8 cellular contexts compared by ENCODE assay signal in the genomic region with DNA sequence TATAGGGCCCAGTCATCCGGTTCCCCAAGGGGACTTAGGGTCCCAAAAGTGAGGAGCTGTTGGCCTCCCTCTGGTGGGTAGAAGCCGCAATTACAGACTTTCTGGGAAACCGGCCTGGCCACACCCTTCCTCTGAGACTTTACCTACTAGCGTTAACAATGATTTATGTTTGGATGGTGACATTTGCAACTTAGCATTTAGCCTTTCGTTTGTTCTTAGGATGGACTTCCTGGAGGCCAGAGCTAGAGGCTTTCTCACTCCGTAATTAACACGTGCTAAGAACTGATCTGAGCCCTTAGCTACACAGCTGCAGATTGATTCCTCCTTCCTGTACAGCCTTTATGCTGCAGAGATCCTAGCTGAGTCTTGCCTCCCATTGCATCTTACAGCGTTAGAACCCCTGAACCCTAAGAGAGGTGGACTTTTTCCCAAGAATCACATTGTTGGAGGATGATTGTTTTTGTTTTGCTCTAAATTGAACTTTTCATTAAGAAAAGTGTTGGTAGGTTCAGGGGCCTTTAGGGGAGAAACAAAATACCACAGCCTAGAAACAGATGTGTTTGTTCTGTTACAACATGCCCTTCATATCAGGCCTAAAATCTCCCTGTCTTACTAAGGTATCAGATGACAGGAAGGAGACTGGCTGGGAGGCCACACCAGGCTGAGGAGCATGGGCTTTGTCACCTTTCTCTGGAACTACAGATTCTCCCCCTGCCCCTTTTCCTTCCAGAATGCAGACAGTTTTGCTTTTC. TPM values are rescaled to one million over a fixed set of nuclear protein-coding genes. Genes with fewer than 3 reads are reported as not detected.
DNase-seq lines count a peak whose midpoint lies in the region; ATAC-seq and TF ChIP-seq lines count a peak whose summit lies in the region.

No MANE protein-coding gene starts in this region.

- in situ Hi-C loops in IMR-90 (cut with MboI; ENCODE audit: low sequenced_read_pairs), result no loop called here

- no peak overlapping the region for H2BK20ac ChIP-seq in IMR-90 (ENCODE audit: low read depth, low read length)

- H4K20me1 ChIP-seq in IMR-90 (ENCODE audit: insufficient read depth, low read length) (peaks cover 27% of the 10 kb centered on the region), SK-N-SH (ENCODE audit: insufficient read depth) (peaks cover 18% of the 10 kb centered on the region)

- H2BK15ac ChIP-seq in IMR-90 (ENCODE audit: low read depth, low read length), result peak overlapping the region; percentile 32; the same call in 1 of the 3 replicates

- H4K5ac ChIP-seq in IMR-90 (ENCODE audit: low read depth, low read length), result peak overlapping the region; percentile 85

- peaks cover 25% of the 10 kb centered on the region for H3K36me3 ChIP-seq in IMR-90 (ENCODE audit: control insufficient read depth, insufficient read depth, low read length)
- peaks cover 30 to 39% of the 10 kb centered on the region in 2 experiments for H3K36me3 ChIP-seq in SK-N-SH (replicated peaks in 1 of 2; ENCODE audit: control insufficient read depth in 1 of 2, insufficient read depth in 2 of 2, low read length in 1 of 2)
- peaks cover 26% of the 10 kb centered on the region for H3K36me3 ChIP-seq in right atrium auricular region
- peaks cover 41% of the 10 kb centered on the region for H3K36me3 ChIP-seq in skeletal muscle satellite cell (ENCODE audit: insufficient read depth, low read length)

- peak overlapping the region; percentile 99 for H3K4me3 Mint-ChIP-seq in activated naive CD8-positive, alpha-beta T cell

- TF ChIP-seq RAD21 in IMR-90 (IDR thresholded peaks at IDR 0.05; ENCODE audit: low read length), result peak; percentile 38; the same call in 1 of the 2 replicates
- TF ChIP-seq RAD21 in SK-N-SH (IDR thresholded peaks at IDR 0.05; ENCODE audit: low read length), result no peak

- peak overlapping the region; percentile 89 for H3K23ac ChIP-seq in IMR-90 (ENCODE audit: low read depth, low read length)

- peaks cover 54% of the 10 kb centered on the region for H3F3A ChIP-seq in SK-N-SH (replicated peaks; ENCODE audit: insufficient read depth)

- POLR2A ChIA-PET in IMR-90 (lab: Charles Lee; ENCODE audit: unreplicated experiment) (interaction anchor here (0.6 to 1.5 kb wide), 2 partner anchors 13 to 1831 kb away, joined by 3 read pairs; no protein-coding TSS in a partner anchor), SK-N-SH (lab: Yijun Ruan, JAX) (no interaction called here)

- peaks cover 3% of the 10 kb centered on the region; the same call in 1 of the 2 replicates for H3K9me1 ChIP-seq in IMR-90 (ENCODE audit: insufficient read depth, low read length)

- H3K4me3 ChIP-seq in IMR-90 (ENCODE audit: insufficient read depth, low read depth, low read length) (peak overlapping the region; percentile 77), SK-N-SH (ENCODE audit: low read depth in 2 of 2, low read length in 1 of 2) (peak overlapping the region; percentile 69 to 91; a peak in 3 of 4 replicates), right atrium auricular region (peak overlapping the region; percentile 63 to 70), skeletal muscle satellite cell (ENCODE audit: low read length) (peak overlapping the region; percentile 96)

- no peak overlapping the region for H2AFZ ChIP-seq in IMR-90 (replicated peaks; ENCODE audit: low read length, poor library complexity)
- H2AFZ ChIP-seq in SK-N-SH (ENCODE audit: low read depth), result peak overlapping the region; percentile 25; the same call in 1 of the 2 replicates

- H3K9me3 Mint-ChIP-seq in activated naive CD8-positive, alpha-beta T cell (ENCODE audit: low read depth), result no peaks in the 10 kb centered on the region

- ATAC-seq in GM19035 (IDR thresholded peaks at IDR 0.05; ENCODE audit: unreplicated experiment), result peak; percentile 55
- peak; percentile 35 for ATAC-seq in IMR-90 (ENCODE audit: low read depth)

- H3K27ac ChIP-seq in IMR-90 (ENCODE audit: insufficient read depth, low read length) (peak overlapping the region; percentile 97), SK-N-SH (ENCODE audit: low read depth in 2 of 2, low read length in 1 of 2) (peak overlapping the region; percentile 93 to 94), right atrium auricular region (peak overlapping the region; percentile 80 to 98)

- TF ChIP-seq CTCF in IMR-90 (conservative IDR thresholded peaks at IDR 0.05; ENCODE audit: low read depth, low read length) (peak; percentile 60), SK-N-SH (IDR thresholded peaks at IDR 0.05) (peak; percentile 81), right atrium auricular region (IDR thresholded peaks at IDR 0.05) (peak; percentile 60 to 75)

- H3K4ac ChIP-seq in IMR-90 (ENCODE audit: low read depth, low read length), result peak overlapping the region; percentile 82

- peak overlapping the region; percentile 15; the same call in 1 of the 2 replicates for H2BK120ac ChIP-seq in IMR-90 (ENCODE audit: low read depth, low read length)

- H3K9ac ChIP-seq in IMR-90 (ENCODE audit: low read depth, low read length) (peak overlapping the region; percentile 98), SK-N-SH (peak overlapping the region; percentile 99), skeletal muscle satellite cell (ENCODE audit: low read depth, low read length) (peak overlapping the region; percentile 100)

- peak overlapping the region; percentile 45; the same call in 1 of the 2 replicates for H2AK5ac ChIP-seq in IMR-90 (ENCODE audit: low read depth, low read length)

- H4K8ac ChIP-seq in IMR-90 (ENCODE audit: low read depth in 2 of 2, low read length in 2 of 2), result peak overlapping the region; percentile 79 to 95

- H2AK9ac ChIP-seq in IMR-90 (replicated peaks; ENCODE audit: low read depth, low read length, poor library complexity), result peak overlapping the region; percentile 82

- peak overlapping the region; percentile 99 for H3K56ac ChIP-seq in IMR-90 (ENCODE audit: extremely low read depth, insufficient read depth, low read length)

- peaks cover 11% of the 10 kb centered on the region for H3K36me3 Mint-ChIP-seq in activated naive CD8-positive, alpha-beta T cell

- CTCF ChIA-PET in IMR-90 (lab: Yijun Ruan, JAX) (interaction anchor here (1.0 to 1.4 kb wide), 3 partner anchors 11 to 18 kb away, joined by 3 to 5 read pairs (median 4); no protein-coding TSS in a partner anchor), SK-N-SH (lab: Yijun Ruan, JAX) (interaction anchor here (0.7 to 2.8 kb wide), 15 partner anchors 10 to 424 kb away, joined by 3 to 13 read pairs (median 4); no protein-coding TSS in a partner anchor)

- TF ChIP-seq EP300 in SK-N-SH (IDR thresholded peaks at IDR 0.05; ENCODE audit: borderline replicate concordance in 1 of 2, low read depth in 1 of 2, low read length in 1 of 2), result no peak; a peak in 1 of 4 replicates

- peaks cover 44% of the 10 kb centered on the region for H3K4me1 Mint-ChIP-seq in activated naive CD8-positive, alpha-beta T cell (ENCODE audit: low read depth)

- dilution Hi-C loops in IMR-90 (cut with HindIII; ENCODE audit: low sequenced_read_pairs, unreplicated experiment), result no loop called here

- H3K27me3 Mint-ChIP-seq in activated naive CD8-positive, alpha-beta T cell, result no peaks in the 10 kb centered on the region

- WGBS in IMR-90 (ENCODE audit: extremely low coverage in 2 of 2, insufficient read length in 1 of 2), 2 experiments, result 44% methylated on average over 3 of the region's 8 CpGs; no CpG with 5 or more reads in 1 of the 2 experiments
- 3% methylated on average over 8 of the region's 8 CpGs for WGBS in SK-N-SH (ENCODE audit: low lambda C conversion rate)

- H3K27me3 ChIP-seq in IMR-90 (ENCODE audit: control insufficient read depth, insufficient read depth, low read length) (peaks cover 2% of the 10 kb centered on the region), SK-N-SH (ENCODE audit: insufficient read depth) (peaks cover 8% of the 10 kb centered on the region; the same call in 1 of the 2 replicates), right atrium auricular region (no peaks in the 10 kb centered on the region), skeletal muscle satellite cell (ENCODE audit: control insufficient read depth, insufficient read depth, low read length) (peaks cover 4% of the 10 kb centered on the region)

- H3K4me2 ChIP-seq in IMR-90 (ENCODE audit: low read depth, low read length) (peak overlapping the region; percentile 96), SK-N-SH (peak overlapping the region; percentile 88), skeletal muscle satellite cell (ENCODE audit: low read length) (peak overlapping the region; percentile 85)

- H3K9me3 ChIP-seq in IMR-90 (ENCODE audit: control insufficient read depth, insufficient read depth, low read length) (no peaks in the 10 kb centered on the region), SK-N-SH (no peaks in the 10 kb centered on the region), right atrium auricular region (no peaks in the 10 kb centered on the region), skeletal muscle satellite cell (replicated peaks; ENCODE audit: low read length) (no peaks in the 10 kb centered on the region)

- H3K79me2 ChIP-seq in SK-N-SH (ENCODE audit: insufficient read depth), result peaks cover 49% of the 10 kb centered on the region

- peak; percentile 72 for DNase-seq in AG20443 (ENCODE audit: low spot score)
- DNase-seq in IMR-90, result peak; percentile 59
- peak; percentile 49 for DNase-seq in SK-N-SH
- peak; percentile 68 for DNase-seq in right atrium auricular region (ENCODE audit: low spot score)
- DNase-seq in NCI-H128 (lab: John Stamatoyannopoulos, UW; ENCODE audit: unreplicated experiment), result no peak

- peak overlapping the region; percentile 73 for H3K18ac ChIP-seq in IMR-90 (ENCODE audit: low read depth, low read length)

- H3K79me1 ChIP-seq in IMR-90 (ENCODE audit: low read depth in 1 of 2, low read length in 2 of 2), result peaks cover 20 to 33% of the 10 kb centered on the region in 2 experiments

- peaks cover 8% of the 10 kb centered on the region for H3K4me1 ChIP-seq in IMR-90 (ENCODE audit: control insufficient read depth, insufficient read depth, low read length)
- H3K4me1 ChIP-seq in SK-N-SH (ENCODE audit: control insufficient read depth in 1 of 2, insufficient read depth in 2 of 2, low read depth in 1 of 2, low read length in 1 of 2), result peaks cover 12 to 22% of the 10 kb centered on the region in 2 experiments; a peak in 2 of 4 replicates
- peaks cover 0 to 29% of the 10 kb centered on the region in 2 donors for H3K4me1 ChIP-seq in right atrium auricular region
- peaks cover 24% of the 10 kb centered on the region for H3K4me1 ChIP-seq in skeletal muscle satellite cell (ENCODE audit: control insufficient read depth, insufficient read depth, low read length)

- no peaks in the 10 kb centered on the region for H3K9me2 ChIP-seq in SK-N-SH

- intact Hi-C loops in IMR-90 (cut with micrococcal nuclease), result no loop called here

- peak overlapping the region; percentile 99 for H3K14ac ChIP-seq in IMR-90 (replicated peaks; ENCODE audit: low read depth, low read length)

- H3K27ac Mint-ChIP-seq in activated naive CD8-positive, alpha-beta T cell, result peak overlapping the region; percentile 94

- peak overlapping the region; percentile 65 for H4K91ac ChIP-seq in IMR-90 (ENCODE audit: insufficient read depth, low read depth, low read length)

- BruUV-seq in IMR-90 (replicated peaks; lab: Mats Ljungman, UMichigan), result no TSS peak

- no peak; the same call in 1 of the 2 replicates for TF ChIP-seq POLR2A in IMR-90 (IDR thresholded peaks at IDR 0.05; ENCODE audit: low read depth, low read length)

- H2BK5ac ChIP-seq in IMR-90 (ENCODE audit: low read depth, low read length, poor library complexity, severe bottlenecking), result peak overlapping the region; percentile 90

RNA-seq across cellular contexts. Expression of a gene that starts 2.0 kb away (rescaled TPM):
- 117 and 167 TPM in 2 replicates for total RNA-seq in IMR-90 (2012; rRNA removed)
- 1,354 and 1,402 TPM in 2 replicates for polyA plus RNA-seq in IMR-90 (2012; rRNA removed)
- 1,239 and 1,683 TPM in 2 replicates for polyA plus RNA-seq in IMR-90 (2012; cell fraction: cytosol; rRNA removed)
- 148 and 260 TPM in 2 replicates for polyA plus RNA-seq in IMR-90 (2012; cell fraction: nucleus; rRNA removed; ENCODE audit: low replicate concordance)
- 565 and 736 TPM in 2 replicates for polyA plus RNA-seq in SK-N-SH (2012; rRNA removed)
- polyA plus RNA-seq in SK-N-SH (2012; cell fraction: cytosol; rRNA removed), result 703 and 835 TPM in 2 replicates
- polyA plus RNA-seq in SK-N-SH (2012; cell fraction: nucleus; rRNA removed), result 163 and 193 TPM in 2 replicates
- 100 to 1,000 TPM in 1 of 2 donors, 10 to 100 TPM in 1; 59.0 to 172 TPM for total RNA-seq in right atrium auricular region
- total RNA-seq in skeletal muscle satellite cell (2012; rRNA removed), result 179 and 194 TPM in 2 replicates

RNA-seq across cellular contexts. Expression of a gene that starts 41.2 kb away (rescaled TPM):
- 77.2 and 86.0 TPM in 2 replicates for total RNA-seq in IMR-90 (2012; rRNA removed)
- 223 and 277 TPM in 2 replicates for polyA plus RNA-seq in IMR-90 (2012; rRNA removed)
- 119 and 149 TPM in 2 replicates for polyA plus RNA-seq in IMR-90 (2012; cell fraction: cytosol; rRNA removed)
- polyA plus RNA-seq in IMR-90 (2012; cell fraction: nucleus; rRNA removed; ENCODE audit: low replicate concordance), result 18.1 and 82.0 TPM in 2 replicates
- polyA plus RNA-seq in SK-N-SH (2012; rRNA removed), result 141 and 161 TPM in 2 replicates
- polyA plus RNA-seq in SK-N-SH (2012; cell fraction: cytosol; rRNA removed), result 216 and 299 TPM in 2 replicates
- polyA plus RNA-seq in SK-N-SH (2012; cell fraction: nucleus; rRNA removed), result 49.3 and 52.3 TPM in 2 replicates
- total RNA-seq in right atrium auricular region, result 100 to 1,000 TPM in 1 of 2 donors, 10 to 100 TPM in 1; 75.2 to 116 TPM
- total RNA-seq in skeletal muscle satellite cell (2012; rRNA removed), result 143 and 214 TPM in 2 replicates

RNA-seq across cellular contexts. Expression of a gene that starts 54.0 kb away (rescaled TPM):
- total RNA-seq in IMR-90 (2012; rRNA removed), result not detected in 2 replicates
- not detected in 2 replicates for polyA plus RNA-seq in IMR-90 (2012; rRNA removed)
- polyA plus RNA-seq in IMR-90 (2012; cell fraction: cytosol; rRNA removed), result not detected in 2 replicates
- polyA plus RNA-seq in IMR-90 (2012; cell fraction: nucleus; rRNA removed; ENCODE audit: low replicate concordance), result not detected in 2 replicates
- polyA plus RNA-seq in SK-N-SH (2012; rRNA removed), result not detected in 2 replicates
- polyA plus RNA-seq in SK-N-SH (2012; cell fraction: cytosol; rRNA removed), result not detected in 2 replicates
- not detected in 2 replicates for polyA plus RNA-seq in SK-N-SH (2012; cell fraction: nucleus; rRNA removed)
- total RNA-seq in right atrium auricular region, result not detected
- not detected in 2 replicates for total RNA-seq in skeletal muscle satellite cell (2012; rRNA removed)
